ENCODE assay signal across 9 cellular contexts in genomic region chr20:50027611-50028105, GRCh38. TPM values are rescaled to one million over a fixed set of nuclear protein-coding genes. Genes with fewer than 3 reads are reported as not detected.
DNase-seq lines count a peak whose midpoint lies in the region; ATAC-seq, FAIRE-seq and TF ChIP-seq lines count a peak whose summit lies in the region.
"Had no signal": no experiment of that assay in that cellular context is flagged by ENCODE, and none has a peak within 500 bp of the region (broad histone marks: within the 10 kb centered on the region; RNA-seq: fewer than 3 reads in every experiment).

No MANE protein-coding gene starts in this region.

- no peak for TF ChIP-seq CTCF in A549 (IDR thresholded peaks at IDR 0.05)

- no peak for FAIRE-seq in A549 (lab: Jason Lieb, UNC)

- peak; percentile 84 to 87 for DNase-seq in A549 (ENCODE audit: low read depth in 1 of 2, low spot score in 1 of 2)
- no peak for DNase-seq in NT2/D1 (ENCODE audit: low read depth, low spot score)
- no peak for DNase-seq in cerebellar cortex (ENCODE audit: low spot score)
- DNase-seq in NCI-H2107 (lab: John Stamatoyannopoulos, UW): no peak
- DNase-seq in DMS153 treated with DMSO at 0.1 percent for 48 hours (lab: John Stamatoyannopoulos, UW; ENCODE audit: unreplicated experiment): no peak

- H3K4me1 ChIP-seq in A549 (peaks cover 55% of the 10 kb centered on the region), NT2/D1 (ENCODE audit: insufficient read depth, insufficient read length) (peaks cover 16% of the 10 kb centered on the region), mesodermal cell (ENCODE audit: control insufficient read depth, insufficient read depth, low read length, poor library complexity, severe bottlenecking) (peaks cover 32% of the 10 kb centered on the region)

- CTCF ChIA-PET in A549 (lab: Yijun Ruan, JAX): interaction anchor here (0.9 to 4.0 kb wide), 9 partner anchors 13 to 142 kb away, joined by 3 to 31 read pairs (median 4); no protein-coding TSS in a partner anchor

- 13% methylated on average over 6 of the region's 12 CpGs for WGBS in A549 (ENCODE audit: missing lambda C conversion rate)
- 73 to 78% methylated on average over 10 of the region's 12 CpGs for WGBS in mesodermal cell (ENCODE audit: insufficient coverage in 2 of 2), 2 experiments

- H3K4me2 ChIP-seq in A549: peak overlapping the region; percentile 39
- H3K4me2 ChIP-seq: BLaER1 had no signal

- H3K4me3 ChIP-seq in A549: no peak overlapping the region
- H3K4me3 ChIP-seq in NT2/D1 (ENCODE audit: insufficient read length, low read depth): no peak overlapping the region
- H3K4me3 ChIP-seq in mesodermal cell (ENCODE audit: extremely low read depth, insufficient read depth, low read length, poor library complexity, severe bottlenecking): no peak overlapping the region
- H3K4me3 ChIP-seq: BLaER1 had no signal

- peak in 1 of 2 experiments; percentile 58; a peak in 1 of 5 replicates for TF ChIP-seq EP300 in A549 (IDR thresholded peaks at IDR 0.05)

- TF ChIP-seq POLR2A in A549 (IDR thresholded peaks at IDR 0.05; ENCODE audit: low read length): no peak

- peak in 1 of 2 experiments; percentile 18; a peak in 1 of 5 replicates for TF ChIP-seq RAD21 in A549 (conservative IDR thresholded peaks at IDR 0.05 in 1 of 2, IDR thresholded peaks at IDR 0.05 in 1 of 2)

- no peaks in the 10 kb centered on the region for H3K36me3 ChIP-seq in NT2/D1 (ENCODE audit: insufficient read depth, insufficient read length, low read length)
- H3K36me3 ChIP-seq in mesodermal cell (ENCODE audit: control insufficient read depth, insufficient read depth, low read length): no peaks in the 10 kb centered on the region
- H3K36me3 ChIP-seq: BLaER1 had no signal

- no peaks in the 10 kb centered on the region for H3K27me3 ChIP-seq in NT2/D1 (ENCODE audit: insufficient read depth, insufficient read length)
- H3K27me3 ChIP-seq: BLaER1 had no signal

- POLR2A ChIA-PET in A549 (lab: Yijun Ruan, JAX): no interaction called here

- ATAC-seq in A549: peak; percentile 36 to 60
- peak; percentile 42 for ATAC-seq in esophagus mucosa
- ATAC-seq in GM19455 (IDR thresholded peaks at IDR 0.05; ENCODE audit: unreplicated experiment): no peak

- no peaks in the 10 kb centered on the region for H3K9me3 ChIP-seq in A549
- H3K9me3 ChIP-seq in NT2/D1 (ENCODE audit: insufficient read depth, low read length): no peaks in the 10 kb centered on the region
- H3K9me3 ChIP-seq in mesodermal cell (ENCODE audit: control insufficient read depth, low read length): no peaks in the 10 kb centered on the region
- H3K9me3 ChIP-seq: BLaER1 had no signal

- H3K9ac ChIP-seq in NT2/D1 (ENCODE audit: insufficient read length, low read depth): peak overlapping the region; percentile 51
- H3K9ac ChIP-seq: BLaER1 had no signal

- H3K27ac ChIP-seq in A549 (peak overlapping the region; percentile 93 to 95), mesodermal cell (ENCODE audit: low read depth, low read length, severe bottlenecking) (peak overlapping the region; percentile 3)
- H3K27ac ChIP-seq: BLaER1 had no signal

TF ChIP-seq in A549, 52 proteins besides CTCF, POLR2A, EP300 and RAD21 (continues in another document):
- TF ChIP-seq ZFP36 (IDR thresholded peaks at IDR 0.05; ENCODE audit: borderline replicate concordance, partially characterized antibody) (no peak), SREBF2 (IDR thresholded peaks at IDR 0.05) (no peak), RARB (CRISPR knock-in tag; IDR thresholded peaks at IDR 0.05) (no peak), MAFK (IDR thresholded peaks at IDR 0.05; ENCODE audit: partially characterized antibody) (peak; percentile 16), NR3C1 (IDR thresholded peaks at IDR 0.05) (no peak), CEBPB (IDR thresholded peaks at IDR 0.05) (no peak), KDM5A (IDR thresholded peaks at IDR 0.05) (no peak), NFE2L2 (conservative IDR thresholded peaks at IDR 0.05; ENCODE audit: low read length) (no peak), CBX2 (IDR thresholded peaks at IDR 0.05; ENCODE audit: borderline replicate concordance, low read depth) (no peak), BHLHE40 (IDR thresholded peaks at IDR 0.05; ENCODE audit: low read depth, low read length) (no peak), EHMT2 (IDR thresholded peaks at IDR 0.05; ENCODE audit: low read depth) (no peak), HOXB13 (CRISPR knock-in tag; IDR thresholded peaks at IDR 0.05; ENCODE audit: low read depth) (peak; percentile 64; the same call in 1 of the 2 replicates), REST (IDR thresholded peaks at IDR 0.05) (no peak), ZNF302 (CRISPR knock-in tag; IDR thresholded peaks at IDR 0.05) (no peak), CHD4 (IDR thresholded peaks at IDR 0.05; ENCODE audit: borderline replicate concordance) (no peak), RFX5 (IDR thresholded peaks at IDR 0.05) (no peak), FOXS1 (CRISPR knock-in tag; IDR thresholded peaks at IDR 0.05) (no peak), TP53 (CRISPR knock-in tag; IDR thresholded peaks at IDR 0.05) (no peak), JUN (IDR thresholded peaks at IDR 0.05) (0 out of 5 replicates have a peak, but pooled peaks of 1 of the 2 experiments have one; percentile 54), FOSB (CRISPR knock-in tag; IDR thresholded peaks at IDR 0.05) (no peak), HDAC2 (IDR thresholded peaks at IDR 0.05) (no peak)
- TF ChIP-seq, protein P1, sequence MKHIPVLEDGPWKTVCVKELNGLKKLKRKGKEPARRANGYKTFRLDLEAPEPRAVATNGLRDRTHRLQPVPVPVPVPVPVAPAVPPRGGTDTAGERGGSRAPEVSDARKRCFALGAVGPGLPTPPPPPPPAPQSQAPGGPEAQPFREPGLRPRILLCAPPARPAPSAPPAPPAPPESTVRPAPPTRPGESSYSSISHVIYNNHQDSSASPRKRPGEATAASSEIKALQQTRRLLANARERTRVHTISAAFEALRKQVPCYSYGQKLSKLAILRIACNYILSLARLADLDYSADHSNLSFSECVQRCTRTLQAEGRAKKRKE (CRISPR knock-in tag; IDR thresholded peaks at IDR 0.05; ENCODE audit: low read depth): peak; percentile 42; the same call in 1 of the 2 replicates
- TF ChIP-seq, protein P2, sequence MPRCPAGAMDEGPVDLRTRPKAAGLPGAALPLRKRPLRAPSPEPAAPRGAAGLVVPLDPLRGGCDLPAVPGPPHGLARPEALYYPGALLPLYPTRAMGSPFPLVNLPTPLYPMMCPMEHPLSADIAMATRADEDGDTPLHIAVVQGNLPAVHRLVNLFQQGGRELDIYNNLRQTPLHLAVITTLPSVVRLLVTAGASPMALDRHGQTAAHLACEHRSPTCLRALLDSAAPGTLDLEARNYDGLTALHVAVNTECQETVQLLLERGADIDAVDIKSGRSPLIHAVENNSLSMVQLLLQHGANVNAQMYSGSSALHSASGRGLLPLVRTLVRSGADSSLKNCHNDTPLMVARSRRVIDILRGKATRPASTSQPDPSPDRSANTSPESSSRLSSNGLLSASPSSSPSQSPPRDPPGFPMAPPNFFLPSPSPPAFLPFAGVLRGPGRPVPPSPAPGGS (IDR thresholded peaks at IDR 0.05): no peak
- TF ChIP-seq, protein P3, sequence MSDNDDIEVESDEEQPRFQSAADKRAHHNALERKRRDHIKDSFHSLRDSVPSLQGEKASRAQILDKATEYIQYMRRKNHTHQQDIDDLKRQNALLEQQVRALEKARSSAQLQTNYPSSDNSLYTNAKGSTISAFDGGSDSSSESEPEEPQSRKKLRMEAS (IDR thresholded peaks at IDR 0.05): peak; percentile 94
- TF ChIP-seq, protein P4, sequence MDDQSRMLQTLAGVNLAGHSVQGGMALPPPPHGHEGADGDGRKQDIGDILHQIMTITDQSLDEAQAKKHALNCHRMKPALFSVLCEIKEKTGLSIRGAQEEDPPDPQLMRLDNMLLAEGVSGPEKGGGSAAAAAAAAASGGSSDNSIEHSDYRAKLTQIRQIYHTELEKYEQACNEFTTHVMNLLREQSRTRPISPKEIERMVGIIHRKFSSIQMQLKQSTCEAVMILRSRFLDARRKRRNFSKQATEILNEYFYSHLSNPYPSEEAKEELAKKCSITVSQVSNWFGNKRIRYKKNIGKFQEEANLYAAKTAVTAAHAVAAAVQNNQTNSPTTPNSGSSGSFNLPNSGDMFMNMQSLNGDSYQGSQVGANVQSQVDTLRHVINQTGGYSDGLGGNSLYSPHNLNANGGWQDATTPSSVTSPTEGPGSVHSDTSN (IDR thresholded peaks at IDR 0.05): peak; percentile 60; the same call in 1 of the 2 replicates

RNA-seq across cellular contexts. Expression of gene SNAI1, which starts 44.9 kb away (rescaled TPM):
- polyA plus RNA-seq in A549 (2011; rRNA removed) (7.0 and 7.2 TPM in 2 replicates), A549 (2017; fragmentation: RNase III; extraction: RNeasy Plus Mini Kit Qiagen cat#74134 plus additional on column Dnase treatment) (8.0 to 11.1 TPM (median 10.7 TPM) in 3 replicates)
- polyA plus RNA-seq in A549 (2012; cell fraction: cytosol; rRNA removed): 14.0 and 21.4 TPM in 2 replicates
- 22.7 and 28.4 TPM in 2 replicates for polyA plus RNA-seq in A549 (2012; cell fraction: nucleus; rRNA removed)
- polyA minus RNA-seq in A549 (2011; rRNA and poly(A)+ RNA removed): 3.8 and 6.0 TPM in 2 replicates
- 0.36 TPM for total RNA-seq in esophagus mucosa
- 62.2 TPM for polyA plus RNA-seq in mesodermal cell (2013, experiment 1 of 2)
- polyA plus RNA-seq in mesodermal cell (2013, experiment 2 of 2): 48.4 TPM

Comparison
In these comparisons a context has a peak if more than half of its experiments do, and no peak if none do; other contexts are left out.
1. DNase-seq: peak in A549 (2 of 2); none in NT2/D1 (single experiment), cerebellar cortex (single experiment), NCI-H2107 (single experiment) and DMS153 treated with DMSO at 0.1 percent for 48 hours (single experiment).